ENCODE assay signal across 1 cellular context in genomic region chr2:169767243-169767888, GRCh38.
A peak's percentile ranks its signal among the peaks of the same experiment; 100 is the strongest.
TF ChIP-seq lines count a peak whose summit lies in the region.

No MANE protein-coding gene starts in this region.

TF ChIP-seq in K562, 482 proteins besides CTCF, POLR2A, EP300 and RAD21:
- TF ChIP-seq USF1 (CRISPR knock-in tag; IDR thresholded peaks at IDR 0.05) (no peak), CREBBP (IDR thresholded peaks at IDR 0.05; ENCODE audit: low read depth, low read length) (no peak), FOXP4 (CRISPR knock-in tag; IDR thresholded peaks at IDR 0.05; ENCODE audit: borderline replicate concordance) (no peak), SMC3 (conservative IDR thresholded peaks at IDR 0.05; ENCODE audit: insufficient read depth, low read depth, low read length) (peak; percentile 90), ARID2 (IDR thresholded peaks at IDR 0.05) (0 out of 2 replicates have a peak, but pooled peaks have one; percentile 71), CREM (IDR thresholded peaks at IDR 0.05; ENCODE audit: low read depth) (0 out of 2 replicates have a peak, but pooled peaks have one; percentile 18), XRCC5 (IDR thresholded peaks at IDR 0.05; ENCODE audit: low read depth, low read length) (peak; percentile 61; the same call in 1 of the 2 replicates), SP1 (CRISPR knock-in tag; IDR thresholded peaks at IDR 0.05) (0 out of 2 replicates have a peak, but pooled peaks have one; percentile 28), JUN (IDR thresholded peaks at IDR 0.05; ENCODE audit: borderline replicate concordance, low read depth, low read length) (no peak), JUN (CRISPR knock-in tag; IDR thresholded peaks at IDR 0.05; ENCODE audit: borderline replicate concordance) (0 out of 2 replicates have a peak, but pooled peaks have one; percentile 62), JUND (IDR thresholded peaks at IDR 0.05; ENCODE audit: borderline replicate concordance, low read depth, low read length) (0 out of 2 replicates have a peak, but pooled peaks have one; percentile 10), JUND (tag; IDR thresholded peaks at IDR 0.05; ENCODE audit: borderline replicate concordance, low read depth, low read length) (no peak), ZNF12 (CRISPR knock-in tag; IDR thresholded peaks at IDR 0.05) (no peak), ZFP91 (CRISPR knock-in tag; IDR thresholded peaks at IDR 0.05) (0 out of 2 replicates have a peak, but pooled peaks have one; percentile 13), TEAD4 (IDR thresholded peaks at IDR 0.05; ENCODE audit: low read length) (0 out of 2 replicates have a peak, but pooled peaks have one; percentile 16), TEAD4 (CRISPR knock-in tag; IDR thresholded peaks at IDR 0.05; ENCODE audit: borderline replicate concordance) (no peak), BRD9 (IDR thresholded peaks at IDR 0.05; ENCODE audit: low read depth, partially characterized antibody) (peak; percentile 51), CXXC5 (CRISPR knock-in tag; IDR thresholded peaks at IDR 0.05) (peak; percentile 25; the same call in 1 of the 2 replicates), CC2D1A (IDR thresholded peaks at IDR 0.05) (0 out of 2 replicates have a peak, but pooled peaks have one; percentile 59), MTA3 (IDR thresholded peaks at IDR 0.05; ENCODE audit: borderline replicate concordance) (0 out of 2 replicates have a peak, but pooled peaks have one; percentile 27), CTBP1 (IDR thresholded peaks at IDR 0.05; ENCODE audit: borderline replicate concordance) (0 out of 2 replicates have a peak, but pooled peaks have one; percentile 22), DEAF1 (CRISPR knock-in tag; IDR thresholded peaks at IDR 0.05) (peak; percentile 60; the same call in 1 of the 2 replicates)
- TF ChIP-seq, protein P1, sequence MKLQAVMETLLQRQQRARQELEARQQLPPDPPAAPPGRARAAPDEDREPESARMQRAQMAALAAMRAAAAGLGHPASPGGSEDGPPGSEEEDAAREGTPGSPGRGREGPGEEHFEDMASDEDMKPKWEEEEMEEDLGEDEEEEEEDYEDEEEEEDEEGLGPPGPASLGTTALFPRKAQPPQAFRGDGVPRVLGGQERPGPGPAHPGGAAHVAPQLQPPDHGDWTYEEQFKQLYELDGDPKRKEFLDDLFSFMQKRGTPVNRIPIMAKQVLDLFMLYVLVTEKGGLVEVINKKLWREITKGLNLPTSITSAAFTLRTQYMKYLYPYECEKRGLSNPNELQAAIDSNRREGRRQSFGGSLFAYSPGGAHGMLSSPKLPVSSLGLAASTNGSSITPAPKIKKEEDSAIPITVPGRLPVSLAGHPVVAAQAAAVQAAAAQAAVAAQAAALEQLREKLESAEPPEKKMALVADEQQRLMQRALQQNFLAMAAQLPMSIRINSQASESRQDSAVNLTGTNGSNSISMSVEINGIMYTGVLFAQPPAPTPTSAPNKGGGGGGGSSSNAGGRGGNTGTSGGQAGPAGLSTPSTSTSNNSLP (IDR thresholded peaks at IDR 0.05; ENCODE audit: borderline replicate concordance, low read depth, low read length), result peak; percentile 54; the same call in 1 of the 2 replicates
- TF ChIP-seq, protein P2, sequence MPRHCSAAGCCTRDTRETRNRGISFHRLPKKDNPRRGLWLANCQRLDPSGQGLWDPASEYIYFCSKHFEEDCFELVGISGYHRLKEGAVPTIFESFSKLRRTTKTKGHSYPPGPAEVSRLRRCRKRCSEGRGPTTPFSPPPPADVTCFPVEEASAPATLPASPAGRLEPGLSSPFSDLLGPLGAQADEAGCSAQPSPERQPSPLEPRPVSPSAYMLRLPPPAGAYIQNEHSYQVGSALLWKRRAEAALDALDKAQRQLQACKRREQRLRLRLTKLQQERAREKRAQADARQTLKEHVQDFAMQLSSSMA (CRISPR knock-in tag; IDR thresholded peaks at IDR 0.05), result no peak
